Comparison of ENCODE assay signal across 29 cellular contexts in genomic region chr18:77300579-77300978, GRCh38. TPM values are rescaled to one million over a fixed set of nuclear protein-coding genes. Genes with fewer than 3 reads are reported as not detected.
A peak's percentile ranks its signal among the peaks of the same experiment; 100 is the strongest.
DNase-seq lines count a peak whose midpoint lies in the region; ATAC-seq and TF ChIP-seq lines count a peak whose summit lies in the region.
"Had no signal": no experiment of that assay in that cellular context is flagged by ENCODE, and none has a peak within 500 bp of the region (broad histone marks: within the 10 kb centered on the region; RNA-seq: fewer than 3 reads in every experiment).

No MANE protein-coding gene starts in this region.

- H3K36me3 ChIP-seq in suprapubic skin = no peaks in the 10 kb centered on the region
- no peaks in the 10 kb centered on the region for H3K36me3 ChIP-seq in CD8-positive, alpha-beta memory T cell (ENCODE audit: insufficient read depth, low read length)
- H3K36me3 ChIP-seq: SJSA1 had no signal

- no peak overlapping the region for H3K27ac ChIP-seq in suprapubic skin
- H3K27ac ChIP-seq in CD8-positive, alpha-beta memory T cell (ENCODE audit: low read depth, low read length) = no peak overlapping the region
- H3K27ac ChIP-seq: PC-9, SJSA1 had no signal

- DNase-seq in NCI-H748 (lab: John Stamatoyannopoulos, UW; ENCODE audit: unreplicated experiment) (peak; percentile 23), NCI-H748 treated with DMSO at 0.1 percent for 48 hours (lab: John Stamatoyannopoulos, UW) (no peak), NCI-H524 (lab: John Stamatoyannopoulos, UW) (peak; percentile 82 to 95), glutamatergic neuron (peak; percentile 51), suprapubic skin (ENCODE audit: low spot score in 2 of 2) (no peak)
- no peak for DNase-seq in CD8-positive, alpha-beta memory T cell
- DNase-seq: DMS79, EL, GDM1, H9, MV-4-11, NCI-H2081, NCI-H82, PC-9, Right ventricle myocardium superior, T-cell had no signal

- WGBS in suprapubic skin = 74% methylated on average over 7 of the region's 7 CpGs

- no peak for TF ChIP-seq EP300 in suprapubic skin (IDR thresholded peaks at IDR 0.05)

- peaks cover 41% of the 10 kb centered on the region for H3K4me1 Mint-ChIP-seq in glutamatergic neuron (ENCODE audit: low read depth, unreplicated experiment)
- H3K4me1 Mint-ChIP-seq in CD8-positive, alpha-beta memory T cell = no peaks in the 10 kb centered on the region
- H3K4me1 Mint-ChIP-seq: T-cell had no signal

- H3K4me3 Mint-ChIP-seq in glutamatergic neuron (ENCODE audit: unreplicated experiment) = peak overlapping the region; percentile 64
- no peak overlapping the region for H3K4me3 Mint-ChIP-seq in CD8-positive, alpha-beta memory T cell
- H3K4me3 Mint-ChIP-seq: GM23338, H9, T-cell had no signal

- H3K36me3 Mint-ChIP-seq in glutamatergic neuron (ENCODE audit: unreplicated experiment) = no peaks in the 10 kb centered on the region
- H3K36me3 Mint-ChIP-seq in CD8-positive, alpha-beta memory T cell = no peaks in the 10 kb centered on the region
- H3K36me3 Mint-ChIP-seq: T-cell had no signal

- H3K27me3 Mint-ChIP-seq in glutamatergic neuron (ENCODE audit: unreplicated experiment) = peaks cover 12% of the 10 kb centered on the region
- H3K27me3 Mint-ChIP-seq in CD8-positive, alpha-beta memory T cell = peaks cover 12 to 45% of the 10 kb centered on the region in 2 donors

- ATAC-seq in GM21576 (IDR thresholded peaks at IDR 0.05; ENCODE audit: unreplicated experiment) = no peak
- ATAC-seq: GM12878, GM23338, HepG2, K562, T-cell had no signal

- H3K4me3 ChIP-seq in suprapubic skin = no peak overlapping the region
- H3K4me3 ChIP-seq in CD8-positive, alpha-beta memory T cell (ENCODE audit: low read length) = no peak overlapping the region
- H3K4me3 ChIP-seq: GM12878, GM23338, K562, PC-9, SJSA1 had no signal

- H3K9me3 Mint-ChIP-seq in glutamatergic neuron (ENCODE audit: unreplicated experiment) = peaks cover 19% of the 10 kb centered on the region
- H3K9me3 Mint-ChIP-seq in CD8-positive, alpha-beta memory T cell = no peaks in the 10 kb centered on the region
- H3K9me3 Mint-ChIP-seq: GM23338, H9, T-cell had no signal

- H3K9me3 ChIP-seq in suprapubic skin = no peaks in the 10 kb centered on the region
- no peaks in the 10 kb centered on the region for H3K9me3 ChIP-seq in CD8-positive, alpha-beta memory T cell (ENCODE audit: low read length)
- H3K9me3 ChIP-seq: SJSA1 had no signal

- no peaks in the 10 kb centered on the region for H3K4me1 ChIP-seq in suprapubic skin
- no peaks in the 10 kb centered on the region for H3K4me1 ChIP-seq in CD8-positive, alpha-beta memory T cell (ENCODE audit: insufficient read depth, low read length)
- H3K4me1 ChIP-seq: SJSA1 had no signal

- CTCF ChIA-PET in CD8-positive, alpha-beta memory T cell (lab: Charles Lee) = interaction anchor here (0.7 kb wide), 1 partner anchor 10 kb away, joined by 3 read pairs; no protein-coding TSS in a partner anchor

- TF ChIP-seq POLR2A in suprapubic skin (IDR thresholded peaks at IDR 0.05) = no peak

- TF ChIP-seq CTCF in glutamatergic neuron (IDR thresholded peaks at IDR 0.05; ENCODE audit: partially characterized antibody, unreplicated experiment) = no peak
- TF ChIP-seq CTCF in suprapubic skin (IDR thresholded peaks at IDR 0.05) = no peak

- POLR2A ChIA-PET in CD8-positive, alpha-beta memory T cell (lab: Charles Lee) = no interaction called here

- no peaks in the 10 kb centered on the region for H3K27me3 ChIP-seq in suprapubic skin
- H3K27me3 ChIP-seq in CD8-positive, alpha-beta memory T cell (ENCODE audit: insufficient read depth, low read length, poor library complexity, severe bottlenecking) = no peaks in the 10 kb centered on the region
- H3K27me3 ChIP-seq: SJSA1 had no signal

- H3K27ac Mint-ChIP-seq in glutamatergic neuron (ENCODE audit: unreplicated experiment) = peak overlapping the region; percentile 82
- H3K27ac Mint-ChIP-seq in CD8-positive, alpha-beta memory T cell = no peak overlapping the region
- H3K27ac Mint-ChIP-seq: GM23338, H9, T-cell had no signal

RNA-seq across cellular contexts. Expression of gene GALR1, which starts 50.9 kb away (rescaled TPM):
- total RNA-seq in glutamatergic neuron (ENCODE audit: unreplicated experiment) = 0.49 TPM
- total RNA-seq in suprapubic skin = under 1 TPM in 2 of 4 donors, not detected in 2; 0.08 to 0.16 TPM
- total RNA-seq in CD8-positive, alpha-beta memory T cell = not detected
- not detected for polyA plus RNA-seq in CD8-positive, alpha-beta memory T cell
- total RNA-seq: A172, GM12878, HepG2, HT1080, K562, LHCN-M2, MCF 10A, NCI-H460, PC-9, RPMI7951, SJSA1, T-cell had no signal
- polyA plus RNA-seq: BJ, GM12878, HepG2, K562 had no signal

Comparison
In these comparisons a context has a peak if more than half of its experiments do, and no peak if none do; other contexts are left out.
1. DNase-seq: peak in NCI-H748 (single experiment), NCI-H524 (2 of 2) and glutamatergic neuron (single experiment); none in NCI-H748 treated with DMSO at 0.1 percent for 48 hours (single experiment), suprapubic skin (0 of 2) and CD8-positive, alpha-beta memory T cell (0 of 5).